Comparison of ENCODE assay signal across 7 cellular contexts in genomic region chr2:111410868-111411267, GRCh38.
DNase-seq lines count a peak whose midpoint lies in the region; ATAC-seq and TF ChIP-seq lines count a peak whose summit lies in the region.
"Not testable (repeated sequence)": the region's sequence is repeated elsewhere in the genome, so short reads cannot be mapped to it uniquely, and the experiment has no call there.

No MANE protein-coding gene starts in this region.

- not testable (repeated sequence) for H3K9me3 Mint-ChIP-seq in naive thymus-derived CD4-positive, alpha-beta T cell

- not testable (repeated sequence) for H3K27me3 ChIP-seq in left lung; right lobe of liver; naive thymus-derived CD4-positive, alpha-beta T cell (ENCODE audit: control insufficient read depth in 2 of 2, insufficient read depth in 2 of 2, low read length in 2 of 2); upper lobe of right lung

- not testable (repeated sequence) for H3K27me3 Mint-ChIP-seq in naive thymus-derived CD4-positive, alpha-beta T cell

- CTCF ChIA-PET in naive thymus-derived CD4-positive, alpha-beta T cell (lab: Charles Lee): not testable (repeated sequence)

- POLR2A ChIA-PET in naive thymus-derived CD4-positive, alpha-beta T cell (lab: Charles Lee): not testable (repeated sequence)

- H3K27ac Mint-ChIP-seq in naive thymus-derived CD4-positive, alpha-beta T cell: not testable (repeated sequence)

- H3K27ac ChIP-seq in left lung: peak overlapping the region in 1 of 2 donors; percentile 43
- H3K27ac ChIP-seq in right lobe of liver; naive thymus-derived CD4-positive, alpha-beta T cell (ENCODE audit: low read depth, low read length); upper lobe of right lung: not testable (repeated sequence)

- peak; percentile 34 for ATAC-seq in Right ventricle myocardium superior (ENCODE audit: poor library complexity)
- ATAC-seq in left ventricle myocardium superior: peak; percentile 54
- peak; percentile 50 for ATAC-seq in left lung
- ATAC-seq in right lobe of liver: peak; percentile 21 to 52 (median 30)
- ATAC-seq in naive thymus-derived CD4-positive, alpha-beta T cell: peak; percentile 39
- ATAC-seq in upper lobe of right lung: peak; percentile 71

- H3K4me1 Mint-ChIP-seq in naive thymus-derived CD4-positive, alpha-beta T cell: not testable (repeated sequence)

- DNase-seq in activated CD8-positive, alpha-beta memory T cell treated with anti-CD3 and anti-CD28 coated beads for 24 hours: peak; percentile 42
- DNase-seq in Right ventricle myocardium superior; left ventricle myocardium superior; left lung; right lobe of liver; naive thymus-derived CD4-positive, alpha-beta T cell; upper lobe of right lung: not testable (repeated sequence)

- WGBS in right lobe of liver (ENCODE audit: insufficient coverage, low coverage, low lambda C conversion rate, missing lambda C conversion rate): 51% methylated on average over 5 of the region's 8 CpGs

- not testable (repeated sequence) for TF ChIP-seq CTCF in left lung (IDR thresholded peaks at IDR 0.05); right lobe of liver (IDR thresholded peaks at IDR 0.05); upper lobe of right lung (IDR thresholded peaks at IDR 0.05)

- intact Hi-C loops in Right ventricle myocardium superior (cut with DNase I); left ventricle myocardium superior (cut with micrococcal nuclease); left lung (cut with DNase I); right lobe of liver (cut with DNase I); naive thymus-derived CD4-positive, alpha-beta T cell (cut with micrococcal nuclease); upper lobe of right lung (cut with DNase I): not testable (repeated sequence)

- not testable (repeated sequence) for H3K4me3 Mint-ChIP-seq in naive thymus-derived CD4-positive, alpha-beta T cell

- not testable (repeated sequence) for H3K36me3 Mint-ChIP-seq in naive thymus-derived CD4-positive, alpha-beta T cell

- H3K36me3 ChIP-seq in left lung; right lobe of liver; naive thymus-derived CD4-positive, alpha-beta T cell (ENCODE audit: control insufficient read depth in 2 of 3, insufficient read depth in 3 of 3, low read length in 3 of 3); upper lobe of right lung: not testable (repeated sequence)

- not testable (repeated sequence) for H3K4me1 ChIP-seq in left lung; right lobe of liver; naive thymus-derived CD4-positive, alpha-beta T cell (ENCODE audit: control insufficient read depth in 2 of 2, insufficient read depth in 2 of 2, low read length in 2 of 2); upper lobe of right lung

- H3K9me3 ChIP-seq in left lung; right lobe of liver; naive thymus-derived CD4-positive, alpha-beta T cell (ENCODE audit: control insufficient read depth in 2 of 3, low read length in 3 of 3); upper lobe of right lung: not testable (repeated sequence)

- not testable (repeated sequence) for H3K4me3 ChIP-seq in left lung; right lobe of liver; naive thymus-derived CD4-positive, alpha-beta T cell (ENCODE audit: low read length); upper lobe of right lung

- not testable (repeated sequence) for TF ChIP-seq POLR2A in right lobe of liver (IDR thresholded peaks at IDR 0.05)
